In genomic region chr3:67876261-67876660, GRCh38 we compare ENCODE assay signal across 17 cellular contexts.
DNase-seq lines count a peak whose midpoint lies in the region; ATAC-seq and TF ChIP-seq lines count a peak whose summit lies in the region.
"Had no signal": no experiment of that assay in that cellular context is flagged by ENCODE, and none has a peak within 500 bp of the region (broad histone marks: within the 10 kb centered on the region; RNA-seq: fewer than 3 reads in every experiment).

No MANE protein-coding gene starts in this region.

- peak overlapping the region; percentile 11; the same call in 1 of the 2 replicates for H3K4me3 Mint-ChIP-seq in HFFc6
- no peak overlapping the region for H3K4me3 Mint-ChIP-seq in CD8-positive, alpha-beta T cell
- H3K4me3 Mint-ChIP-seq: B cell had no signal

- CTCF ChIA-PET in CD8-positive, alpha-beta T cell (lab: Charles Lee): interaction anchor here (1.2 kb wide), 1 partner anchor 8 kb away, joined by 3 read pairs; no protein-coding TSS in a partner anchor

- no peaks in the 10 kb centered on the region for H3K9me3 ChIP-seq in stomach
- no peaks in the 10 kb centered on the region for H3K9me3 ChIP-seq in CD8-positive, alpha-beta T cell (ENCODE audit: low read length)
- H3K9me3 ChIP-seq: Caco-2, HAP-1, SJCRH30 had no signal

- TF ChIP-seq POLR2A in stomach (IDR thresholded peaks at IDR 0.05): no peak

- H3K27me3 Mint-ChIP-seq in HFFc6 (ENCODE audit: insufficient read depth): no peaks in the 10 kb centered on the region
- H3K27me3 Mint-ChIP-seq in CD8-positive, alpha-beta T cell (ENCODE audit: low read depth): no peaks in the 10 kb centered on the region

- H3K4me3 ChIP-seq in stomach: no peak overlapping the region
- H3K4me3 ChIP-seq in CD8-positive, alpha-beta T cell (ENCODE audit: low read depth, low read length): no peak overlapping the region
- H3K4me3 ChIP-seq: HAP-1, SJCRH30 had no signal

- WGBS in stomach, 5 donors: 69 to 79% (median 76%) methylated on average over 2 of the region's 2 CpGs

- H3K4me1 Mint-ChIP-seq in HFFc6 (ENCODE audit: low read depth): peaks cover 21% of the 10 kb centered on the region
- no peaks in the 10 kb centered on the region for H3K4me1 Mint-ChIP-seq in CD8-positive, alpha-beta T cell (ENCODE audit: low read depth)
- H3K4me1 Mint-ChIP-seq: B cell had no signal

- peak; percentile 0 for DNase-seq in HFFc6
- peak; percentile 17 for DNase-seq in astrocyte of the hippocampus (ENCODE audit: low read depth, low spot score)
- peak; percentile 76 for DNase-seq in left lobe of liver (ENCODE audit: low spot score)
- DNase-seq in stomach: no peak
- DNase-seq in CD8-positive, alpha-beta T cell: no peak
- DNase-seq in NCI-H1694 treated with DMSO at 0.1 percent for 48 hours (lab: John Stamatoyannopoulos, UW): no peak
- no peak for DNase-seq in stimulated activated CD4-positive, alpha-beta T cell treated with anti-CD3 and anti-CD28 coated beads, Interleukin-4, amount 100 ng/mL, for 24 hours
- DNase-seq: Caco-2, GDM1, NCI-H1048, NCI-H1436, NCI-H2029, NCI-H345, NCI-H524 treated with DMSO at 0.1 percent for 48 hours, SJCRH30 had no signal

- no peaks in the 10 kb centered on the region for H3K36me3 ChIP-seq in stomach
- H3K36me3 ChIP-seq in CD8-positive, alpha-beta T cell (ENCODE audit: insufficient read depth, low read length): no peaks in the 10 kb centered on the region
- H3K36me3 ChIP-seq: HAP-1, SJCRH30 had no signal

- H3K36me3 Mint-ChIP-seq in HFFc6 (ENCODE audit: low read depth): no peaks in the 10 kb centered on the region
- no peaks in the 10 kb centered on the region for H3K36me3 Mint-ChIP-seq in CD8-positive, alpha-beta T cell

- H3K27me3 ChIP-seq in stomach: no peaks in the 10 kb centered on the region
- no peaks in the 10 kb centered on the region for H3K27me3 ChIP-seq in CD8-positive, alpha-beta T cell (ENCODE audit: insufficient read depth, low read length)
- H3K27me3 ChIP-seq: SJCRH30 had no signal

- ATAC-seq in left lobe of liver: peak; percentile 84
- no peak for ATAC-seq in CD8-positive, alpha-beta T cell

- no peak overlapping the region for H3K27ac ChIP-seq in stomach
- no peak overlapping the region for H3K27ac ChIP-seq in CD8-positive, alpha-beta T cell (ENCODE audit: low read depth, low read length)
- H3K27ac ChIP-seq: SJCRH30 had no signal

- TF ChIP-seq CTCF in HFFc6 (IDR thresholded peaks at IDR 0.05) (no peak), stomach (IDR thresholded peaks at IDR 0.05) (no peak)
- TF ChIP-seq CTCF in CD8-positive, alpha-beta T cell (IDR thresholded peaks at IDR 0.05): no peak

- intact Hi-C loops in stomach (cut with DNase I; ENCODE audit: low total_unique reads): no loop called here
- intact Hi-C loops in CD8-positive, alpha-beta T cell (cut with DNase I, micrococcal nuclease): no loop called here

- peaks cover 4% of the 10 kb centered on the region; the same call in 1 of the 2 replicates for H3K9me3 Mint-ChIP-seq in HFFc6
- no peaks in the 10 kb centered on the region for H3K9me3 Mint-ChIP-seq in CD8-positive, alpha-beta T cell

- no peaks in the 10 kb centered on the region for H3K4me1 ChIP-seq in stomach
- no peaks in the 10 kb centered on the region for H3K4me1 ChIP-seq in CD8-positive, alpha-beta T cell (ENCODE audit: insufficient read depth, low read length)
- H3K4me1 ChIP-seq: Caco-2, HAP-1, SJCRH30 had no signal

- TF ChIP-seq EP300 in stomach (IDR thresholded peaks at IDR 0.05): no peak

- H3K27ac Mint-ChIP-seq in HFFc6: peak overlapping the region; percentile 28; the same call in 1 of the 2 replicates
- no peak overlapping the region for H3K27ac Mint-ChIP-seq in CD8-positive, alpha-beta T cell
- H3K27ac Mint-ChIP-seq: B cell had no signal

- POLR2A ChIA-PET in CD8-positive, alpha-beta T cell (lab: Charles Lee): no interaction called here

Comparison
In these comparisons a context has a peak if more than half of its experiments do, and no peak if none do; other contexts are left out.
1. DNase-seq: peak in HFFc6 (single experiment), astrocyte of the hippocampus (single experiment) and left lobe of liver (single experiment); none in stomach (single experiment), CD8-positive, alpha-beta T cell (0 of 7), NCI-H1694 treated with DMSO at 0.1 percent for 48 hours (single experiment) and stimulated activated CD4-positive, alpha-beta T cell treated with anti-CD3 and anti-CD28 coated beads, Interleukin-4, amount 100 ng/mL, for 24 hours (single experiment).